ENCODE assay signal across 3 cellular contexts in genomic region chr3:25505581-25505980, GRCh38.
"Had no signal": no experiment of that assay in that cellular context is flagged by ENCODE, and none has a peak within 500 bp of the region (broad histone marks: within the 10 kb centered on the region; RNA-seq: fewer than 3 reads in every experiment).

No MANE protein-coding gene starts in this region.

- DNase-seq: GDM1, GF-D8 had no signal

- H3K4me3 ChIP-seq: GM12878 had no signal
